In genomic region chr7:127889677-127890076, GRCh38 we compare ENCODE assay signal across 21 cellular contexts.
"Had no signal": no experiment of that assay in that cellular context is flagged by ENCODE, and none has a peak within 500 bp of the region (broad histone marks: within the 10 kb centered on the region; RNA-seq: fewer than 3 reads in every experiment).

No MANE protein-coding gene starts in this region.

- H3K27ac ChIP-seq: heart left ventricle, tibial artery, upper lobe of left lung, vagina had no signal

- ATAC-seq: heart left ventricle; left colon; left ventricle myocardium superior; sciatic nerve; stimulated activated memory B cell treated with anti-CD40 and anti-IgM and Interleukin-4, amounts not matched to agents 10 μg/mL and 1 μg/mL and 100 μg/mL, for 72 hours had no signal

- H3K4me3 ChIP-seq: dorsolateral prefrontal cortex, heart left ventricle, lung, spleen, tibial artery, upper lobe of left lung, vagina had no signal

- DNase-seq: dorsolateral prefrontal cortex; effector CD8-positive, alpha-beta T cell; foreskin melanocyte; heart left ventricle; hippocampal formation; left colon; left ventricle myocardium superior; mesendoderm; naive B cell; spleen; stimulated activated CD4-positive, alpha-beta T cell treated with anti-CD3 and anti-CD28 coated beads, Interleukin-15, amount 100 ng/mL, for 24 hours; stimulated activated CD4-positive, alpha-beta T cell treated with anti-CD3 and anti-CD28 coated beads, Interleukin-1b, Interleukin-23, amount 100 ng/mL, for 48 hours; stimulated activated CD4-positive, alpha-beta T cell treated with anti-CD3 and anti-CD28 coated beads, Interleukin-4, amount 100 ng/mL, for 24 hours; tibial artery; upper lobe of left lung had no signal

- H3K4me3 Mint-ChIP-seq: naive B cell; stimulated activated memory B cell treated with anti-CD40 and anti-IgM and Interleukin-4, amounts not matched to agents 10 μg/mL and 1 μg/mL and 100 μg/mL, for 72 hours; stimulated activated naive CD8-positive, alpha-beta T cell treated with anti-CD3 and anti-CD28 coated beads, Interleukin-15, Interleukin-2, amounts not matched to agents 100 ng/mL and 50 ng/mL, for 24 hours had no signal

- H3K27me3 ChIP-seq: dorsolateral prefrontal cortex, heart left ventricle, neutrophil, spleen, tibial artery, upper lobe of left lung, vagina had no signal

- H3K36me3 ChIP-seq: neutrophil had no signal

- H3K9me3 Mint-ChIP-seq: stimulated activated memory B cell treated with anti-CD40 and anti-IgM and Interleukin-4, amounts not matched to agents 10 μg/mL and 1 μg/mL and 100 μg/mL, for 72 hours; stimulated activated naive CD8-positive, alpha-beta T cell treated with anti-CD3 and anti-CD28 coated beads, Interleukin-15, Interleukin-2, amounts not matched to agents 100 ng/mL and 50 ng/mL, for 24 hours had no signal

- H3K9me3 ChIP-seq: heart left ventricle, neutrophil, spleen, tibial artery, upper lobe of left lung, vagina had no signal

- H3K27me3 Mint-ChIP-seq: naive B cell; stimulated activated memory B cell treated with anti-CD40 and anti-IgM and Interleukin-4, amounts not matched to agents 10 μg/mL and 1 μg/mL and 100 μg/mL, for 72 hours; stimulated activated naive CD8-positive, alpha-beta T cell treated with anti-CD3 and anti-CD28 coated beads, Interleukin-15, Interleukin-2, amounts not matched to agents 100 ng/mL and 50 ng/mL, for 24 hours had no signal

- H3K27ac Mint-ChIP-seq: stimulated activated memory B cell treated with anti-CD40 and anti-IgM and Interleukin-4, amounts not matched to agents 10 μg/mL and 1 μg/mL and 100 μg/mL, for 72 hours had no signal
